Comparison of ENCODE assay signal across 26 cellular contexts in genomic region chr9:6909186-6909585, GRCh38.
DNase-seq lines count a peak whose midpoint lies in the region; ATAC-seq and TF ChIP-seq lines count a peak whose summit lies in the region.
"Had no signal": no experiment of that assay in that cellular context is flagged by ENCODE, and none has a peak within 500 bp of the region (broad histone marks: within the 10 kb centered on the region; RNA-seq: fewer than 3 reads in every experiment).

No MANE protein-coding gene starts in this region.

- 0 out of 2 replicates have a peak overlapping the region, but pooled peaks have one; percentile 28 for H2AK5ac ChIP-seq in IMR-90 (ENCODE audit: low read depth, low read length)

- no peak overlapping the region for H2BK5ac ChIP-seq in IMR-90 (ENCODE audit: low read depth, low read length, poor library complexity, severe bottlenecking)

- H3K36me3 Mint-ChIP-seq in nephron (ENCODE audit: low read depth) (no peaks in the 10 kb centered on the region), endothelial cell (ENCODE audit: low read depth, unreplicated experiment) (no peaks in the 10 kb centered on the region)
- peaks cover 8 to 14% of the 10 kb centered on the region in 2 donors for H3K36me3 Mint-ChIP-seq in stimulated activated naive B cell treated with anti-CD40 and anti-IgM and Interleukin-4, amounts not matched to agents 10 μg/mL and 1 μg/mL and 100 μg/mL, for 72 hours

- no peaks in the 10 kb centered on the region for H3K27me3 Mint-ChIP-seq in nephron (ENCODE audit: low read depth)
- no peaks in the 10 kb centered on the region for H3K27me3 Mint-ChIP-seq in stimulated activated naive B cell treated with anti-CD40 and anti-IgM and Interleukin-4, amounts not matched to agents 10 μg/mL and 1 μg/mL and 100 μg/mL, for 72 hours
- H3K27me3 Mint-ChIP-seq in endothelial cell (ENCODE audit: unreplicated experiment): no peaks in the 10 kb centered on the region
- H3K27me3 Mint-ChIP-seq: CD8-positive, alpha-beta memory T cell; IgD-negative memory B cell had no signal

- no peak overlapping the region for H4K91ac ChIP-seq in IMR-90 (ENCODE audit: insufficient read depth, low read depth, low read length)

- H3K18ac ChIP-seq in IMR-90 (ENCODE audit: low read depth, low read length): no peak overlapping the region

- intact Hi-C loops in IMR-90 (cut with micrococcal nuclease): loop anchor here (2.0 to 10.0 kb wide), 4 partner anchors 63 to 346 kb away; no protein-coding TSS in a partner anchor

- TF ChIP-seq CTCF in IMR-90 (conservative IDR thresholded peaks at IDR 0.05; ENCODE audit: low read depth, low read length) (no peak), nephron (IDR thresholded peaks at IDR 0.05; ENCODE audit: unreplicated experiment in 3 of 3) (no peak), endothelial cell (IDR thresholded peaks at IDR 0.05; ENCODE audit: unreplicated experiment) (no peak)

- H3K9me3 ChIP-seq in IMR-90 (ENCODE audit: control insufficient read depth, insufficient read depth, low read length): no peaks in the 10 kb centered on the region
- H3K9me3 ChIP-seq: BE2C had no signal

- H3K4me2 ChIP-seq in IMR-90 (ENCODE audit: low read depth, low read length): no peak overlapping the region
- H3K4me2 ChIP-seq: KMS-11 had no signal

- peaks cover 0 to 4% of the 10 kb centered on the region in 2 experiments; a peak in 1 of 4 replicates for H3K79me1 ChIP-seq in IMR-90 (ENCODE audit: low read depth in 1 of 2, low read length in 2 of 2)

- no peak for TF ChIP-seq POLR2A in IMR-90 (IDR thresholded peaks at IDR 0.05; ENCODE audit: low read depth, low read length)

- no peak overlapping the region for H2BK15ac ChIP-seq in IMR-90 (ENCODE audit: low read depth, low read length)

- H3K4me3 Mint-ChIP-seq in nephron: no peak overlapping the region
- no peak overlapping the region for H3K4me3 Mint-ChIP-seq in stimulated activated naive B cell treated with anti-CD40 and anti-IgM and Interleukin-4, amounts not matched to agents 10 μg/mL and 1 μg/mL and 100 μg/mL, for 72 hours
- no peak overlapping the region for H3K4me3 Mint-ChIP-seq in endothelial cell (ENCODE audit: unreplicated experiment)
- H3K4me3 Mint-ChIP-seq: CD14-positive monocyte; CD8-positive, alpha-beta memory T cell; IgD-negative memory B cell had no signal

- H3K27ac Mint-ChIP-seq in nephron (peak overlapping the region in 2 of 3 experiments; percentile 13 to 63), endothelial cell (ENCODE audit: unreplicated experiment) (no peak overlapping the region)
- H3K27ac Mint-ChIP-seq in stimulated activated naive B cell treated with anti-CD40 and anti-IgM and Interleukin-4, amounts not matched to agents 10 μg/mL and 1 μg/mL and 100 μg/mL, for 72 hours: no peak overlapping the region
- H3K27ac Mint-ChIP-seq: CD14-positive monocyte, IgD-negative memory B cell had no signal

- no peak overlapping the region for H2AFZ ChIP-seq in IMR-90 (replicated peaks; ENCODE audit: low read length, poor library complexity)
- H2AFZ ChIP-seq: GM23248 had no signal

- no peaks in the 10 kb centered on the region for H3K9me1 ChIP-seq in IMR-90 (ENCODE audit: insufficient read depth, low read length)

- POLR2A ChIA-PET in IMR-90 (lab: Charles Lee; ENCODE audit: unreplicated experiment): no interaction called here

- no peaks in the 10 kb centered on the region for H3K36me3 ChIP-seq in IMR-90 (ENCODE audit: control insufficient read depth, insufficient read depth, low read length)
- H3K36me3 ChIP-seq: BE2C had no signal

- no peak overlapping the region for H3K14ac ChIP-seq in IMR-90 (replicated peaks; ENCODE audit: low read depth, low read length)

- no peak overlapping the region for H3K4ac ChIP-seq in IMR-90 (ENCODE audit: low read depth, low read length)

- H2BK20ac ChIP-seq in IMR-90 (ENCODE audit: low read depth, low read length): no peak overlapping the region

- no peak overlapping the region for H4K5ac ChIP-seq in IMR-90 (ENCODE audit: low read depth, low read length)

- no peaks in the 10 kb centered on the region for H3K4me1 ChIP-seq in IMR-90 (ENCODE audit: control insufficient read depth, insufficient read depth, low read length)

- dilution Hi-C loops in IMR-90 (cut with HindIII; ENCODE audit: low sequenced_read_pairs, unreplicated experiment): no loop called here

- no peak overlapping the region for H3K4me3 ChIP-seq in IMR-90 (ENCODE audit: insufficient read depth, low read depth, low read length)
- H3K4me3 ChIP-seq: GM23248 had no signal

- CTCF ChIA-PET in IMR-90 (lab: Yijun Ruan, JAX): interaction anchor here (0.6 to 1.4 kb wide), 4 partner anchors 11 to 477 kb away, joined by 3 to 5 read pairs (median 4); no protein-coding TSS in a partner anchor

- H2BK120ac ChIP-seq in IMR-90 (ENCODE audit: low read depth, low read length): no peak overlapping the region

- no peak for ATAC-seq in IMR-90 (ENCODE audit: low read depth)
- no peak for ATAC-seq in stimulated activated naive B cell treated with anti-CD40 and anti-IgM and Interleukin-4, amounts not matched to agents 10 μg/mL and 1 μg/mL and 100 μg/mL, for 72 hours (replicated peaks)
- no peak for ATAC-seq in GM18519 (IDR thresholded peaks at IDR 0.05; ENCODE audit: low FRiP score, unreplicated experiment)
- ATAC-seq: PC-3 had no signal

- H3K4me1 Mint-ChIP-seq in nephron: peaks cover 9% of the 10 kb centered on the region
- peaks cover 13 to 17% of the 10 kb centered on the region in 2 donors for H3K4me1 Mint-ChIP-seq in stimulated activated naive B cell treated with anti-CD40 and anti-IgM and Interleukin-4, amounts not matched to agents 10 μg/mL and 1 μg/mL and 100 μg/mL, for 72 hours
- H3K4me1 Mint-ChIP-seq in endothelial cell (ENCODE audit: unreplicated experiment): peaks cover 8% of the 10 kb centered on the region

- no peak overlapping the region for H3K27ac ChIP-seq in IMR-90 (ENCODE audit: insufficient read depth, low read length)
- H3K27ac ChIP-seq: 22Rv1, GM23248, KMS-11 had no signal

- DNase-seq in NCI-H524 (lab: John Stamatoyannopoulos, UW): peak; percentile 3 to 20
- DNase-seq in NCI-H524 treated with DMSO at 0.1 percent for 48 hours (lab: John Stamatoyannopoulos, UW): no peak
- no peak for DNase-seq in IMR-90
- peak; percentile 22 for DNase-seq in glomerular visceral epithelial cell (ENCODE audit: extremely low spot score)
- no peak for DNase-seq in stimulated activated naive B cell treated with anti-CD40 and anti-IgM and Interleukin-4, amounts not matched to agents 10 μg/mL and 1 μg/mL and 100 μg/mL, for 72 hours
- no peak for DNase-seq in endothelial cell (ENCODE audit: low spot score)
- DNase-seq: BE2C; Calu3; CD8-positive, alpha-beta memory T cell; DND-41; GM23248; HCEC 1CT; NCI-H1092; NCI-H1417 treated with DMSO at 0.1 percent for 48 hours; NCI-H1694 treated with DMSO at 0.1 percent for 48 hours; NCI-H2081; NCI-H2227 treated with DMSO at 0.1 percent for 48 hours; NCI-H82; NK-92 treated with Interleukin-12 subunit alpha and Interleukin-12 subunit beta, amount 100 ng/mL, for 24 hours; PC-3 had no signal

- WGBS in IMR-90 (ENCODE audit: extremely low coverage in 2 of 2, insufficient read length in 1 of 2), 2 experiments: no CpG with 5 or more reads among the region's 1 CpG

- H2AK9ac ChIP-seq in IMR-90 (replicated peaks; ENCODE audit: low read depth, low read length, poor library complexity): peak overlapping the region; percentile 61

- H3K23ac ChIP-seq in IMR-90 (ENCODE audit: low read depth, low read length): no peak overlapping the region

- H3K9ac ChIP-seq in IMR-90 (ENCODE audit: low read depth, low read length): no peak overlapping the region
- H3K9ac ChIP-seq: GM23248, KMS-11 had no signal

- H3K56ac ChIP-seq in IMR-90 (ENCODE audit: extremely low read depth, insufficient read depth, low read length): no peak overlapping the region; the same call in 1 of the 2 replicates

- 0 out of 2 replicates have a peak, but pooled peaks cover 2% of the 10 kb centered on the region for H4K20me1 ChIP-seq in IMR-90 (ENCODE audit: insufficient read depth, low read length)

- in situ Hi-C loops in IMR-90 (cut with MboI; ENCODE audit: low sequenced_read_pairs): loop anchor here (10.0 kb wide), 1 partner anchor 626 kb away; no protein-coding TSS in a partner anchor

- TF ChIP-seq RAD21 in IMR-90 (IDR thresholded peaks at IDR 0.05; ENCODE audit: low read length): no peak

- no TSS peak for BruUV-seq in IMR-90 (replicated peaks; lab: Mats Ljungman, UMichigan)

- H3K27me3 ChIP-seq in IMR-90 (ENCODE audit: control insufficient read depth, insufficient read depth, low read length): no peaks in the 10 kb centered on the region
- H3K27me3 ChIP-seq: BE2C had no signal

- H4K8ac ChIP-seq in IMR-90 (ENCODE audit: low read depth in 2 of 2, low read length in 2 of 2): no peak overlapping the region

- H3K9me3 Mint-ChIP-seq in nephron: no peaks in the 10 kb centered on the region
- H3K9me3 Mint-ChIP-seq in stimulated activated naive B cell treated with anti-CD40 and anti-IgM and Interleukin-4, amounts not matched to agents 10 μg/mL and 1 μg/mL and 100 μg/mL, for 72 hours: no peaks in the 10 kb centered on the region
- H3K9me3 Mint-ChIP-seq in endothelial cell (ENCODE audit: unreplicated experiment): no peaks in the 10 kb centered on the region
- H3K9me3 Mint-ChIP-seq: CD14-positive monocyte; CD8-positive, alpha-beta memory T cell; IgD-negative memory B cell had no signal

TF ChIP-seq in IMR-90, 13 proteins besides CTCF, POLR2A, EP300 and RAD21:
- TF ChIP-seq NFE2L2 (IDR thresholded peaks at IDR 0.05; ENCODE audit: low read depth, low read length): no peak
- TF ChIP-seq RCOR1 (IDR thresholded peaks at IDR 0.05; ENCODE audit: insufficient replicate concordance, low read length): no peak
- no peak for TF ChIP-seq CEBPB (IDR thresholded peaks at IDR 0.05; ENCODE audit: low read depth, low read length)
- TF ChIP-seq FOS (IDR thresholded peaks at IDR 0.05; ENCODE audit: low read depth, low read length): no peak
- TF ChIP-seq USF2 (IDR thresholded peaks at IDR 0.05; ENCODE audit: low read depth, low read length): no peak
- no peak for TF ChIP-seq MAFK (IDR thresholded peaks at IDR 0.05; ENCODE audit: low read depth, low read length)
- TF ChIP-seq CHD1 (IDR thresholded peaks at IDR 0.05; ENCODE audit: low read depth, low read length): no peak

Comparison
In these comparisons a context has a peak if more than half of its experiments do, and no peak if none do; other contexts are left out.
1. DNase-seq: peak in NCI-H524 (2 of 2) and glomerular visceral epithelial cell (single experiment); none in NCI-H524 treated with DMSO at 0.1 percent for 48 hours (single experiment), IMR-90 (single experiment), stimulated activated naive B cell treated with anti-CD40 and anti-IgM and Interleukin-4, amounts not matched to agents 10 μg/mL and 1 μg/mL and 100 μg/mL, for 72 hours (single experiment) and endothelial cell (single experiment).
2. H3K27ac Mint-ChIP-seq: peak in nephron (2 of 3); none in stimulated activated naive B cell treated with anti-CD40 and anti-IgM and Interleukin-4, amounts not matched to agents 10 μg/mL and 1 μg/mL and 100 μg/mL, for 72 hours (single experiment) and endothelial cell (single experiment).